8 cellular contexts compared by ENCODE assay signal in the genomic region with DNA sequence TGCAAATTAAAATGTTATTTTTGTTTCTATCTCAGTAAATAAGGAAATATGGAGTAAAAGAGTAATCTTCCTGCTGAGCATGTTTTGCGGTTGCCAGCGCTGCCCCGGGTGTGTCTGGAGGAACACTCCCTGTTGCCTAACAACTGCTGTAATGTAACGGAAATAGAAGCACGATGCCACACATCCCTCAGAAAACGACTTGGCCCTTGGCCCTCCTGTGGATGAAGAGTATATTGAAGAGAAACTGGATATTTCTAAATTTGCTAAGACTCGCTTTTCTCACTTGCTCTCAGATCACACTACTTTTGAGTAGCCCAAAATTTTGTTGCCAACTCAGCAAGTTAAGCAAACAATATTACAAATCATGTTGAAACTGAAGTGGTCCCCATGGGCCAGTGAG. TPM values are rescaled to one million over a fixed set of nuclear protein-coding genes. Genes with fewer than 3 reads are reported as not detected.
DNase-seq lines count a peak whose midpoint lies in the region; ATAC-seq and TF ChIP-seq lines count a peak whose summit lies in the region.

No MANE protein-coding gene starts in this region.

- no peak overlapping the region for H3K27ac ChIP-seq in brain microvascular endothelial cell

- TF ChIP-seq CTCF in BE2C (IDR thresholded peaks at IDR 0.05; ENCODE audit: low read depth, low read length) (peak; percentile 19; the same call in 1 of the 2 replicates), brain microvascular endothelial cell (IDR thresholded peaks at IDR 0.05; ENCODE audit: low read depth, low read length, missing control alignments) (peak; percentile 54)

- H3K36me3 ChIP-seq in BE2C, result no peaks in the 10 kb centered on the region
- no peaks in the 10 kb centered on the region for H3K36me3 ChIP-seq in brain microvascular endothelial cell (replicated peaks)

- H3K27me3 ChIP-seq in BE2C (peaks cover 5% of the 10 kb centered on the region), brain microvascular endothelial cell (replicated peaks) (peaks cover 4% of the 10 kb centered on the region)

- no peaks in the 10 kb centered on the region for H3K9me3 ChIP-seq in BE2C

- in situ Hi-C loops in brain microvascular endothelial cell (cut with HindIII; ENCODE audit: low pct_ligation_motif_present, low sequenced_read_pairs), result no loop called here

- peaks cover 2 to 4% (median 4%) of the 10 kb centered on the region in 3 donors for H3K27me3 Mint-ChIP-seq in immature natural killer cell (ENCODE audit: low read depth in 3 of 3)

- peak; percentile 8 for DNase-seq in BE2C
- peak; percentile 77 for DNase-seq in HS-5 (ENCODE audit: low read depth)
- peak; percentile 97 for DNase-seq in SKM-1 (lab: John Stamatoyannopoulos, UW; ENCODE audit: unreplicated experiment)
- peak; percentile 93 for DNase-seq in brain microvascular endothelial cell
- peak; percentile 79 to 83 (median 83) for DNase-seq in immature natural killer cell
- DNase-seq in stimulated activated CD4-positive, alpha-beta T cell treated with anti-CD3 and anti-CD28 coated beads, Interleukin-15, amount 100 ng/mL, for 48 hours (ENCODE audit: low read depth in 2 of 2), result peak; percentile 14 to 41
- DNase-seq in middle frontal gyrus (ENCODE audit: extremely low spot score, low spot score), result no peak

- H3K4me3 Mint-ChIP-seq in immature natural killer cell, result peak overlapping the region; percentile 68 to 97 (median 84)

- H3K4me3 ChIP-seq in BE2C (ENCODE audit: low read depth, low read length) (no peak overlapping the region), brain microvascular endothelial cell (ENCODE audit: low read depth, low read length) (no peak overlapping the region)

- no peaks in the 10 kb centered on the region for H3K9me3 Mint-ChIP-seq in immature natural killer cell

- peaks cover 95 to 99% of the 10 kb centered on the region in 2 donors for H3K4me1 Mint-ChIP-seq in immature natural killer cell

- H3K36me3 Mint-ChIP-seq in immature natural killer cell, result peaks cover 36 to 43% (median 42%) of the 10 kb centered on the region in 3 donors

- ATAC-seq in GM18909 (IDR thresholded peaks at IDR 0.05; ENCODE audit: poor library complexity, unreplicated experiment), result peak; percentile 59

- H3K27ac Mint-ChIP-seq in immature natural killer cell, result peak overlapping the region; percentile 98 to 100 (median 99)

- H3K4me1 ChIP-seq in BE2C, result no peaks in the 10 kb centered on the region

RNA-seq across cellular contexts. Expression of gene CX3CR1, which starts 18.9 kb away (rescaled TPM):
- polyA plus RNA-seq in BE2C (2012; ENCODE audit: insufficient read depth, insufficient read length, low read depth), result not detected
- 1,000 to 10,000 TPM in 1 of 3 donors, 100 to 1,000 TPM in 2; 338 to 1,281 (median 522) TPM for polyA plus RNA-seq in immature natural killer cell
